8 cellular contexts compared by ENCODE assay signal in the genomic region with DNA sequence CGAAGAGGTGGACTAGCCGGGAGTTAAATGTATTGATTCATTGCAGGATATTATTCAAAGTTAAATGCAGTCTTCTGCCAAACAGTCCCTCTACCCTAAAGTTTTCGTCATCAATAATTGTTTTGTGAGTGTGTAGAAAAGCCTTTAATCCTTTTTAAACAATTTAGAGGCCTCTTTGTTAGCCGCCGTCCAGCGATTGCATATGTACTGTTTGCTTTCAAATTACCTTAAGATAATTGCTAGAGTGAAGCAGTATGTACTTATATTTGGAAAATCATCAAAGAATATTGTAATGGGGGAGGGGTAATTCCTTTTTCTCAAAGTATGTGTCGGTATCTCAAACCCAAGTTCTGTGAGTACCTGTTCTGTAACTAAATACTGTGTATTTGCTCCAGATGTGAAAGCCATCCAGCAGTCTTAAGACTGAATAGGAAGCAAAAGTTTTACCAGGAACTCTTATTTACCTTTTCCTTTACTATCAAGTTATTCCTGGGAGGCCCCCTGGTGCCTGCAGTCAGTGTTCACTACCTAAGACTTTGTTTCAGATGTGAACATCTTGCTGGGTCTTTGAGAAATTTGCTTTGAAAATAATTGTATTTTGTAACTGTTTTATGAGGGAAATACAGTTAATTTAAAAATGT. TPM values are rescaled to one million over a fixed set of nuclear protein-coding genes. Genes with fewer than 3 reads are reported as not detected.
DNase-seq lines count a peak whose midpoint lies in the region; ATAC-seq and TF ChIP-seq lines count a peak whose summit lies in the region.

No MANE protein-coding gene starts in this region.

- TF ChIP-seq CTCF in A673 (conservative IDR thresholded peaks at IDR 0.05; ENCODE audit: low read depth, low read length) (peak; percentile 64), GM12872 (IDR thresholded peaks at IDR 0.05; ENCODE audit: insufficient read depth, low read depth, low read length) (peak; percentile 48; the same call in 2 of the 3 replicates), nephron progenitor cell (IDR thresholded peaks at IDR 0.05) (peak; percentile 54), upper lobe of left lung (IDR thresholded peaks at IDR 0.05) (peak; percentile 37 to 74 (median 55))

- H3K9me3 Mint-ChIP-seq in activated T-cell treated with anti-CD3 and anti-CD28 coated beads, Interleukin-2, amount 50 U/mL, for 24 hours, result no peaks in the 10 kb centered on the region
- H3K9me3 Mint-ChIP-seq in nephron progenitor cell, result no peaks in the 10 kb centered on the region

- peak overlapping the region; percentile 98 for H3K27ac ChIP-seq in A673 (ENCODE audit: low read depth, low read length, poor library complexity, severe bottlenecking)
- H3K27ac ChIP-seq in upper lobe of left lung, result peak overlapping the region; percentile 97 to 100 (median 100)

- H3K36me3 Mint-ChIP-seq in activated T-cell treated with anti-CD3 and anti-CD28 coated beads, Interleukin-2, amount 50 U/mL, for 24 hours (ENCODE audit: low read depth), result peaks cover 51% of the 10 kb centered on the region
- no peaks in the 10 kb centered on the region for H3K36me3 Mint-ChIP-seq in nephron progenitor cell (ENCODE audit: low read depth)

- no peak for ATAC-seq in upper lobe of left lung (ENCODE audit: low FRiP score in 2 of 2)
- ATAC-seq in GM21367 (IDR thresholded peaks at IDR 0.05; ENCODE audit: unreplicated experiment), result no peak

- H3K27me3 ChIP-seq in A673 (replicated peaks; ENCODE audit: insufficient read depth, low read depth, low read length, poor library complexity) (no peaks in the 10 kb centered on the region), upper lobe of left lung (no peaks in the 10 kb centered on the region)

- peak overlapping the region; percentile 91 for H3K4me3 Mint-ChIP-seq in activated T-cell treated with anti-CD3 and anti-CD28 coated beads, Interleukin-2, amount 50 U/mL, for 24 hours
- peak overlapping the region; percentile 95 for H3K4me3 Mint-ChIP-seq in nephron progenitor cell

- peaks cover 67% of the 10 kb centered on the region for H3K4me1 Mint-ChIP-seq in activated T-cell treated with anti-CD3 and anti-CD28 coated beads, Interleukin-2, amount 50 U/mL, for 24 hours (ENCODE audit: low read depth)
- peaks cover 56% of the 10 kb centered on the region for H3K4me1 Mint-ChIP-seq in nephron progenitor cell

- no peaks in the 10 kb centered on the region for H3K27me3 Mint-ChIP-seq in activated T-cell treated with anti-CD3 and anti-CD28 coated beads, Interleukin-2, amount 50 U/mL, for 24 hours
- no peaks in the 10 kb centered on the region for H3K27me3 Mint-ChIP-seq in nephron progenitor cell (ENCODE audit: low read depth, poor library complexity)

- H3K4me1 ChIP-seq in A673 (ENCODE audit: insufficient read depth, low read length, poor library complexity, severe bottlenecking) (peaks cover 29% of the 10 kb centered on the region), upper lobe of left lung (peaks cover 48 to 60% (median 53%) of the 10 kb centered on the region in 4 donors)

- H3K9me3 ChIP-seq in A673 (ENCODE audit: low read depth, low read length, poor library complexity, severe bottlenecking) (no peaks in the 10 kb centered on the region), upper lobe of left lung (no peaks in the 10 kb centered on the region)

- H3K36me3 ChIP-seq in A673 (ENCODE audit: insufficient read depth, low read length, poor library complexity, severe bottlenecking) (no peaks in the 10 kb centered on the region), upper lobe of left lung (peaks cover 0 to under 1% (median 0%) of the 10 kb centered on the region in 4 donors)

- H3K27ac Mint-ChIP-seq in activated T-cell treated with anti-CD3 and anti-CD28 coated beads, Interleukin-2, amount 50 U/mL, for 24 hours, result peak overlapping the region; percentile 98
- H3K27ac Mint-ChIP-seq in nephron progenitor cell, result peak overlapping the region; percentile 90

- intact Hi-C loops in A673 (cut with micrococcal nuclease; ENCODE audit: unreplicated experiment), result loop anchor here (5.0 kb wide), 1 partner anchor 186 kb away; no protein-coding TSS in a partner anchor

- H3K4me3 ChIP-seq in A673 (ENCODE audit: low read depth, low read length, poor library complexity, severe bottlenecking) (peak overlapping the region; percentile 91), upper lobe of left lung (peak overlapping the region; percentile 65 to 90 (median 78))

- CTCF ChIA-PET in A673 (lab: Charles Lee), result interaction anchor here (2.3 kb wide), 1 partner anchor 159 kb away, joined by 12 read pairs; no protein-coding TSS in a partner anchor

- peak in 2 of 4 donors; percentile 16 to 52 for TF ChIP-seq POLR2A in upper lobe of left lung (IDR thresholded peaks at IDR 0.05)

- DNase-seq in A673 (ENCODE audit: low spot score) (peak; percentile 75), NCI-H69 (lab: John Stamatoyannopoulos, UW) (peak; percentile 81), fibroblast of peridontal ligament (ENCODE audit: extremely low read depth) (peak; percentile 78), nephron progenitor cell (peak; percentile 41), upper lobe of left lung (peak in 1 of 2 donors; percentile 69)
- DNase-seq in activated T-cell treated with anti-CD3 and anti-CD28 coated beads, Interleukin-2, amount 50 U/mL, for 24 hours, result peak; percentile 43

- no peak for TF ChIP-seq EP300 in upper lobe of left lung (IDR thresholded peaks at IDR 0.05)

- POLR2A ChIA-PET in A673 (lab: Charles Lee; ENCODE audit: low non-redundant PET), result interaction anchor here (0.6 kb wide), 1 partner anchor 158 kb away, joined by 3 read pairs; no protein-coding TSS in a partner anchor

- BruUV-seq in A673 (replicated peaks; lab: Mats Ljungman, UMichigan), result TSS peak; percentile 41

- 0% methylated on average over 7 of the region's 7 CpGs for WGBS in upper lobe of left lung, 2 donors

RNA-seq across cellular contexts. Expression of a gene that starts 1.5 kb away (rescaled TPM):
- total RNA-seq in A673 (2021), result 167 and 181 TPM in 2 replicates
- total RNA-seq in upper lobe of left lung, result 100 to 1,000 TPM in 5 of 6 donors, 10 to 100 TPM in 1; 83.0 to 255 (median 222) TPM

RNA-seq across cellular contexts. Expression of a gene that starts 57.5 kb away (rescaled TPM):
- total RNA-seq in A673 (2021) (1.0 and 1.2 TPM in 2 replicates), upper lobe of left lung (1 to 10 TPM; 1.0 to 2.3 (median 1.6) TPM)
